8 cellular contexts compared by ENCODE assay signal in the genomic region with DNA sequence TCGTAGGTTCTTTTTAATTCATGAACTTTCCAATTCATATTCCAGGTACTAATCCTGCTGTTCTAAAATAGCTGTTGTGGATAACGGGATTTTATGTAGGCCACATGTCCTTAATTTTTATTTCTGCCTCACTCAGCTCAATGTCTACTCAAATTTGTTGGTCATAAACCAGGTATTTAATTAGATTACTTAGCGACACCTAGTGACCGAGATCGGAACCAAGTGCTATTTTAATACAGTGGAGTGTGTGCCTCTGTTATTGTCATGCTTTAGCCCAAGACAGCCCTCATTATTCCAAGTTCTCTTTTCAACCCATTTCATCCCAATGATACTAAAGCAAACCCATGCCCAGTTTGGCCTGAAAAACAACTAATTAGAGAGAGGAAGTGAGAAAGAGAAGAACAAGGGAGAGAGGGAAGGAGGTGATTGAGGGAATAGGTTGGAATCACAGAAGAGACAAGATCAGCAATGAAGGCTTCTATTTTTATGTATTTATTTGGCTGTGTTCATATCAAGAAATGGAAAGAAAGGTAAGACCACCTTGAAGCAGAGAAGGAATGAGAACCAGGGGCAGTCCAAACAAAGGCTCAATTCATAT. TPM values are rescaled to one million over a fixed set of nuclear protein-coding genes. Genes with fewer than 3 reads are reported as not detected.
DNase-seq lines count a peak whose midpoint lies in the region; ATAC-seq and TF ChIP-seq lines count a peak whose summit lies in the region.

No MANE protein-coding gene starts in this region.

- no peaks in the 10 kb centered on the region for H3K27me3 ChIP-seq in right cardiac atrium (ENCODE audit: control insufficient read depth, insufficient read depth)
- no peaks in the 10 kb centered on the region for H3K27me3 ChIP-seq in smooth muscle cell (ENCODE audit: low read depth)

- peak; percentile 76 for TF ChIP-seq CTCF in smooth muscle cell (IDR thresholded peaks at IDR 0.05; ENCODE audit: borderline replicate concordance, insufficient read depth, poor library complexity, severe bottlenecking)

- intact Hi-C loops in right cardiac atrium (cut with DNase I): loop anchor here (2.0 to 10.0 kb wide), 7 partner anchors 286 to 589 kb away; a partner anchor contains a TSS

- 12% methylated on average over 5 of the region's 5 CpGs for WGBS in right cardiac atrium
- WGBS in smooth muscle cell (ENCODE audit: low lambda C conversion rate): 17% methylated on average over 5 of the region's 5 CpGs

- H3K4me3 ChIP-seq in right cardiac atrium (ENCODE audit: low read length): no peak overlapping the region
- no peak overlapping the region for H3K4me3 ChIP-seq in smooth muscle cell

- H3K27ac ChIP-seq in right cardiac atrium (ENCODE audit: low read length): no peak overlapping the region
- peak overlapping the region; percentile 62 for H3K27ac ChIP-seq in smooth muscle cell (ENCODE audit: low read depth)

- H3K4me1 ChIP-seq in right cardiac atrium (ENCODE audit: control insufficient read depth, insufficient read depth, low read length) (no peaks in the 10 kb centered on the region), smooth muscle cell (ENCODE audit: low read depth) (peaks cover 25% of the 10 kb centered on the region)

- DNase-seq in DMS 273 (lab: John Stamatoyannopoulos, UW; ENCODE audit: unreplicated experiment) (peak; percentile 83), NCI-H1092 (lab: John Stamatoyannopoulos, UW) (peak; percentile 40), amniotic stem cell (lab: John Stamatoyannopoulos, UW) (peak; percentile 72), right cardiac atrium (peak in 1 of 3 donors; percentile 59), smooth muscle cell (lab: John Stamatoyannopoulos, UW; ENCODE audit: unreplicated experiment) (no peak), islet precursor cell (no peak)

- H3K36me3 ChIP-seq in smooth muscle cell (ENCODE audit: low read depth): no peaks in the 10 kb centered on the region

- H4K20me1 ChIP-seq in smooth muscle cell (ENCODE audit: low read depth): no peaks in the 10 kb centered on the region

- no peak overlapping the region for H3K9ac ChIP-seq in smooth muscle cell (ENCODE audit: low read depth)

- H3K9me3 ChIP-seq in right cardiac atrium (ENCODE audit: control insufficient read depth, low read length) (no peaks in the 10 kb centered on the region), smooth muscle cell (replicated peaks; ENCODE audit: low read depth) (no peaks in the 10 kb centered on the region)

- H3K4me2 ChIP-seq in smooth muscle cell: peak overlapping the region; percentile 38

- ATAC-seq in GM21717 (IDR thresholded peaks at IDR 0.05; ENCODE audit: unreplicated experiment): peak; percentile 75
- ATAC-seq in SK-N-SH treated with all-trans-retinoic acid at 6 μM for 48 hours: peak; percentile 83
- ATAC-seq in right cardiac atrium: peak; percentile 78 to 79

- H3K79me2 ChIP-seq in smooth muscle cell (ENCODE audit: low read depth): no peaks in the 10 kb centered on the region

- H3F3A ChIP-seq in smooth muscle cell (ENCODE audit: low read depth): peaks cover 5% of the 10 kb centered on the region

- H2AFZ ChIP-seq in smooth muscle cell (ENCODE audit: low read depth): peak overlapping the region; percentile 35

TF ChIP-seq in SK-N-SH treated with all-trans-retinoic acid at 6 μM for 48 hours, 23 proteins besides CTCF, POLR2A, EP300 and RAD21:
- TF ChIP-seq RARB (CRISPR knock-in tag; IDR thresholded peaks at IDR 0.05) (no peak), ISL1 (CRISPR knock-in tag; IDR thresholded peaks at IDR 0.05) (no peak), PPARA (CRISPR knock-in tag; IDR thresholded peaks at IDR 0.05; ENCODE audit: borderline replicate concordance) (no peak), CSDC2 (CRISPR knock-in tag; IDR thresholded peaks at IDR 0.05) (no peak)
- TF ChIP-seq, protein P1, sequence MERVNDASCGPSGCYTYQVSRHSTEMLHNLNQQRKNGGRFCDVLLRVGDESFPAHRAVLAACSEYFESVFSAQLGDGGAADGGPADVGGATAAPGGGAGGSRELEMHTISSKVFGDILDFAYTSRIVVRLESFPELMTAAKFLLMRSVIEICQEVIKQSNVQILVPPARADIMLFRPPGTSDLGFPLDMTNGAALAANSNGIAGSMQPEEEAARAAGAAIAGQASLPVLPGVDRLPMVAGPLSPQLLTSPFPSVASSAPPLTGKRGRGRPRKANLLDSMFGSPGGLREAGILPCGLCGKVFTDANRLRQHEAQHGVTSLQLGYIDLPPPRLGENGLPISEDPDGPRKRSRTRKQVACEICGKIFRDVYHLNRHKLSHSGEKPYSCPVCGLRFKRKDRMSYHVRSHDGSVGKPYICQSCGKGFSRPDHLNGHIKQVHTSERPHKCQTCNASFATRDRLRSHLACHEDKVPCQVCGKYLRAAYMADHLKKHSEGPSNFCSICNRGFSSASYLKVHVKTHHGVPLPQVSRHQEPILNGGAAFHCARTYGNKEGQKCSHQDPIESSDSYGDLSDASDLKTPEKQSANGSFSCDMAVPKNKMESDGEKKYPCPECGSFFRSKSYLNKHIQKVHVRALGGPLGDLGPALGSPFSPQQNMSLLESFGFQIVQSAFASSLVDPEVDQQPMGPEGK (CRISPR knock-in tag; IDR thresholded peaks at IDR 0.05; ENCODE audit: borderline replicate concordance): no peak
- TF ChIP-seq, protein P2, sequence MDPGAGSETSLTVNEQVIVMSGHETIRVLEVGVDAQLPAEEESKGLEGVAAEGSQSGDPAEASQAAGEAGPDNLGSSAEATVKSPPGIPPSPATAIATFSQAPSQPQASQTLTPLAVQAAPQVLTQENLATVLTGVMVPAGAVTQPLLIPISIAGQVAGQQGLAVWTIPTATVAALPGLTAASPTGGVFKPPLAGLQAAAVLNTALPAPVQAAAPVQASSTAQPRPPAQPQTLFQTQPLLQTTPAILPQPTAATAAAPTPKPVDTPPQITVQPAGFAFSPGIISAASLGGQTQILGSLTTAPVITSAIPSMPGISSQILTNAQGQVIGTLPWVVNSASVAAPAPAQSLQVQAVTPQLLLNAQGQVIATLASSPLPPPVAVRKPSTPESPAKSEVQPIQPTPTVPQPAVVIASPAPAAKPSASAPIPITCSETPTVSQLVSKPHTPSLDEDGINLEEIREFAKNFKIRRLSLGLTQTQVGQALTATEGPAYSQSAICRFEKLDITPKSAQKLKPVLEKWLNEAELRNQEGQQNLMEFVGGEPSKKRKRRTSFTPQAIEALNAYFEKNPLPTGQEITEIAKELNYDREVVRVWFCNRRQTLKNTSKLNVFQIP (CRISPR knock-in tag; IDR thresholded peaks at IDR 0.05; ENCODE audit: borderline replicate concordance, low read depth): no peak

RNA-seq across cellular contexts. Expression of a gene that starts 45.9 kb away (rescaled TPM):
- total RNA-seq in right cardiac atrium: 1 to 10 TPM in 1 of 4 donors, under 1 TPM in 2, not detected in 1; 0.80 to 1.4 (median 0.93) TPM
- 0.79 TPM for polyA plus RNA-seq in right cardiac atrium
- 0.49 and 0.76 TPM in 2 replicates for total RNA-seq in smooth muscle cell
- 0.11 TPM in 1 of 2 replicates, not detected in the other for polyA plus RNA-seq in smooth muscle cell

Comparison
In these comparisons a context has a peak if more than half of its experiments do, and no peak if none do; other contexts are left out.
1. DNase-seq: peak in DMS 273 (single experiment), NCI-H1092 (single experiment) and amniotic stem cell (single experiment); none in smooth muscle cell (single experiment) and islet precursor cell (single experiment).
2. Peak in every context shown above with its lines, with median percentiles within 50 percentile points of each other: ATAC-seq.